In the genomic region with DNA sequence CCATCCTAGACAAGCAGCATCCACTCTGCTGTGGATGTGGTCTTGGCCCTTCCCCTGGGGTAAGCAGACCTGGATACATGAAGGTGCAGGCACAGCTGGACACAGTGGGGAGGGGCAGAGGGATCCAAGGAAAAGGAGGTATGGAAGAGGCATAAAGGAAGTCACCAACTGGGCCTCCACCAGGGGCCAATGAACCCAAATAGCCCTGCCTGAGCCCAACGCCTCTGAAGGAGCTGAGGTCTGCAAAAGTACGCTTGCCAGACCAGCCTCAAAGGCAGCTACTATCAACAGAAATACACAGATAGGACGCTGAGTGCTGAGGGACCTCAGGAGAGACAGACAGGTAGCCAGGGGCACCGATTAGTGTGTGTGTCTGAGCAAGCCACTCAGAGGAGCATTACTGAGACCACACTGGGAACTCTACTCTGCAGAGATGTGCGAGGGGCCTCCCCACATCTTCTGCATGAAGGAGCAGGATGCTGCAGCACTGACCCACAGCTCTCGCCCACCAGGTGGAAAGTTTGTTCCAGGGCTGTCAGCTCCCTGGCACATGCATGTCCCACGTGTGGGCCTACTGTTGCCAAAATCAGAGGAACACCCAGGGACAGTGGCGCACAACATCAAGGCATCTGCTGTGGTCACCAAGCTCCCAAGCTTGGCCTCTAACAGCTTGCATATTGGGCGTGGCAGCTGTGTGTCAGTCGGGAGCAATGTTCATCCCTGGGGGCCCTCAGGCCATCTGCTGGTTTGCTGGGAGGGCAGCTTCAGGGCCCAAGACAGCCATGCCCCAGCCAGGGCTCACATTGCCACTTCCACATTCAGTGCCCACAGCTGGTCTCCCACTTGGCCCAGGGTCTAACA, we compare ENCODE assay signal across 22 cellular contexts. TPM values are rescaled to one million over a fixed set of nuclear protein-coding genes. Genes with fewer than 3 reads are reported as not detected.
DNase-seq lines count a peak whose midpoint lies in the region; ATAC-seq, FAIRE-seq and TF ChIP-seq lines count a peak whose summit lies in the region.
"Had no signal": no experiment of that assay in that cellular context is flagged by ENCODE, and none has a peak within 500 bp of the region (broad histone marks: within the 10 kb centered on the region; RNA-seq: fewer than 3 reads in every experiment).

No MANE protein-coding gene starts in this region.

- no peaks in the 10 kb centered on the region for H3K79me2 ChIP-seq in H9 (ENCODE audit: insufficient read depth, low read length)

- H3K9ac ChIP-seq in BLaER1, result no peak overlapping the region
- no peak overlapping the region for H3K9ac ChIP-seq in H9 (ENCODE audit: extremely low read depth, insufficient read length, low read length)

- H3K4me3 Mint-ChIP-seq in H9, result peak overlapping the region in 1 of 2 experiments; percentile 56; a peak in 2 of 5 replicates
- no peak overlapping the region for H3K4me3 Mint-ChIP-seq in activated CD4-positive, alpha-beta memory T cell treated with anti-CD3 and anti-CD28 coated beads for 36 hours
- H3K4me3 Mint-ChIP-seq: activated B cell treated with CpG ODN at 0.5 μM for 24 hours had no signal

- peak; percentile 27 for DNase-seq in H9
- DNase-seq in bronchial epithelial cell (ENCODE audit: low read depth), result peak; percentile 28
- no peak for DNase-seq in lower lobe of right lung
- DNase-seq in GDM1 (lab: John Stamatoyannopoulos, UW), result no peak
- DNase-seq in activated CD4-positive, alpha-beta memory T cell treated with anti-CD3 and anti-CD28 coated beads for 36 hours, result no peak
- DNase-seq: activated B cell treated with CpG ODN at 0.5 μM for 24 hours; amniotic stem cell; NCI-H1092; NK-92 treated with Interleukin-12 subunit alpha and Interleukin-12 subunit beta, amount 100 ng/mL, for 24 hours; posterior cingulate gyrus; RPMI8226; stimulated activated CD4-positive, alpha-beta T cell treated with anti-CD3 and anti-CD28 coated beads, Interleukin-4, amount 100 ng/mL, for 4 hours; stimulated activated CD8-positive, alpha-beta memory T cell treated with anti-CD3 and anti-CD28 coated beads, Interleukin-4, amount 100 ng/mL, for 48 hours; T-helper 1 cell had no signal

- H3K56ac ChIP-seq in H9 (ENCODE audit: insufficient read length, low read depth, low read length), result no peak overlapping the region

- H3K4me1 Mint-ChIP-seq in H9, result peaks cover 41 to 42% of the 10 kb centered on the region in 2 experiments
- H3K4me1 Mint-ChIP-seq in activated CD4-positive, alpha-beta memory T cell treated with anti-CD3 and anti-CD28 coated beads for 36 hours (ENCODE audit: low read depth), result peaks cover 6% of the 10 kb centered on the region

- no peak overlapping the region for H2BK5ac ChIP-seq in H9 (ENCODE audit: insufficient read length, low read length)

- no peaks in the 10 kb centered on the region for H3K23me2 ChIP-seq in H9 (ENCODE audit: insufficient read length, low read depth, low read length, poor library complexity, severe bottlenecking)

- no peaks in the 10 kb centered on the region for H3K79me1 ChIP-seq in H9 (ENCODE audit: insufficient read depth, low read depth, low read length, poor library complexity, severe bottlenecking)

- no peak overlapping the region for H3K4ac ChIP-seq in H9 (ENCODE audit: low read depth, low read length)

- no peak overlapping the region; a peak in 1 of 7 replicates for H3K27ac Mint-ChIP-seq in H9
- H3K27ac Mint-ChIP-seq in activated CD4-positive, alpha-beta memory T cell treated with anti-CD3 and anti-CD28 coated beads for 36 hours, result no peak overlapping the region
- H3K27ac Mint-ChIP-seq: activated B cell treated with CpG ODN at 0.5 μM for 24 hours had no signal

- H2BK15ac ChIP-seq in H9 (ENCODE audit: low read depth, low read length), result no peak overlapping the region

- H2AK5ac ChIP-seq in H9 (ENCODE audit: insufficient read length, low read length), result no peak overlapping the region

- H3K36me3 ChIP-seq in BLaER1, result peaks cover 33% of the 10 kb centered on the region
- H3K36me3 ChIP-seq in bronchial epithelial cell (ENCODE audit: control insufficient read depth, insufficient read depth, low read length), result peaks cover 2% of the 10 kb centered on the region
- H3K36me3 ChIP-seq in lower lobe of right lung, result peaks cover 37% of the 10 kb centered on the region

- POLR2A ChIA-PET in activated CD4-positive, alpha-beta memory T cell treated with anti-CD3 and anti-CD28 coated beads for 36 hours (lab: Charles Lee), result no interaction called here

- no peak overlapping the region for H3K4me3 ChIP-seq in BLaER1
- H3K4me3 ChIP-seq in bronchial epithelial cell (ENCODE audit: low read depth, low read length), result no peak overlapping the region
- H3K4me3 ChIP-seq in lower lobe of right lung, result no peak overlapping the region
- H3K4me3 ChIP-seq: K562, smooth muscle cell had no signal

- no peak overlapping the region for H4K8ac ChIP-seq in H9 (replicated peaks; ENCODE audit: insufficient read length, low read depth, low read length)

- peaks cover 5% of the 10 kb centered on the region; the same call in 1 of the 2 replicates for H4K20me1 ChIP-seq in BLaER1
- no peaks in the 10 kb centered on the region for H4K20me1 ChIP-seq in H9 (ENCODE audit: control insufficient read depth, insufficient read depth, insufficient read length)

- H3K27ac ChIP-seq in BLaER1 (no peak overlapping the region), H9 (ENCODE audit: insufficient read length, low read depth, low read length) (no peak overlapping the region), lower lobe of right lung (no peak overlapping the region)

- no peaks in the 10 kb centered on the region for H3K9me3 Mint-ChIP-seq in H9
- H3K9me3 Mint-ChIP-seq in activated CD4-positive, alpha-beta memory T cell treated with anti-CD3 and anti-CD28 coated beads for 36 hours, result no peaks in the 10 kb centered on the region
- H3K9me3 Mint-ChIP-seq: activated B cell treated with CpG ODN at 0.5 μM for 24 hours had no signal

- no peak overlapping the region for H2BK120ac ChIP-seq in H9 (ENCODE audit: low read depth, low read length, poor library complexity, severe bottlenecking)

- H3K9me3 ChIP-seq in BLaER1, result no peaks in the 10 kb centered on the region
- H3K9me3 ChIP-seq in H9 (ENCODE audit: control insufficient read depth, low read depth, low read length), result no peaks in the 10 kb centered on the region
- no peaks in the 10 kb centered on the region for H3K9me3 ChIP-seq in lower lobe of right lung

- no peaks in the 10 kb centered on the region for H3K36me3 Mint-ChIP-seq in H9 (ENCODE audit: insufficient read depth in 1 of 3, low read depth in 3 of 3)
- H3K36me3 Mint-ChIP-seq in activated CD4-positive, alpha-beta memory T cell treated with anti-CD3 and anti-CD28 coated beads for 36 hours, result peaks cover 10% of the 10 kb centered on the region

- no peak overlapping the region for H2BK12ac ChIP-seq in H9 (ENCODE audit: insufficient read length, low read depth, low read length)

- H3K4me1 ChIP-seq in BLaER1 (peaks cover 18% of the 10 kb centered on the region), H9 (ENCODE audit: insufficient read depth, low read length) (peaks cover 15% of the 10 kb centered on the region), lower lobe of right lung (no peaks in the 10 kb centered on the region)

- WGBS in H9 (ENCODE audit: extremely low coverage, insufficient read length, low lambda C conversion rate), result no CpG with 5 or more reads among the region's 10 CpGs

- H2BK20ac ChIP-seq in H9 (ENCODE audit: low read depth, low read length, poor library complexity, severe bottlenecking), result no peak overlapping the region

- intact Hi-C loops in lower lobe of right lung (cut with DNase I), result no loop called here
- intact Hi-C loops in activated CD4-positive, alpha-beta memory T cell treated with anti-CD3 and anti-CD28 coated beads for 36 hours (cut with micrococcal nuclease), result loop anchor here (5.0 kb wide), 1 partner anchor 126 kb away; no protein-coding TSS in a partner anchor

- ATAC-seq in lower lobe of right lung, result peak; percentile 33 to 38
- ATAC-seq in HG03095 (IDR thresholded peaks at IDR 0.05; ENCODE audit: unreplicated experiment), result no peak
- no peak for ATAC-seq in GM21390 (IDR thresholded peaks at IDR 0.05; ENCODE audit: unreplicated experiment)
- ATAC-seq: K562 had no signal

- no peak overlapping the region for H4K5ac ChIP-seq in H9 (ENCODE audit: insufficient read length, low read depth, low read length)

- CTCF ChIA-PET in activated CD4-positive, alpha-beta memory T cell treated with anti-CD3 and anti-CD28 coated beads for 36 hours (lab: Charles Lee), result interaction anchor here (0.6 to 1.2 kb wide), 4 partner anchors 37 to 179 kb away, joined by 3 to 4 read pairs (median 3); a partner anchor contains a TSS

- H3K14ac ChIP-seq in H9 (ENCODE audit: insufficient read depth, low read length), result no peak overlapping the region

- no peaks in the 10 kb centered on the region; the same call in 1 of the 2 replicates for H3K27me3 Mint-ChIP-seq in H9 (ENCODE audit: low read depth)
- no peaks in the 10 kb centered on the region for H3K27me3 Mint-ChIP-seq in activated CD4-positive, alpha-beta memory T cell treated with anti-CD3 and anti-CD28 coated beads for 36 hours
- H3K27me3 Mint-ChIP-seq: activated B cell treated with CpG ODN at 0.5 μM for 24 hours had no signal

- FAIRE-seq in bronchial epithelial cell (lab: Jason Lieb, UNC), result no peak
- FAIRE-seq: frontal cortex, G401.6, GM12891, K562 had no signal

- no peak overlapping the region for H3T11ph ChIP-seq in H9 (ENCODE audit: low read length)

- H4K91ac ChIP-seq in H9 (ENCODE audit: insufficient read length, low read depth, low read length), result no peak overlapping the region

- no peaks in the 10 kb centered on the region for H3K27me3 ChIP-seq in BLaER1
- no peaks in the 10 kb centered on the region for H3K27me3 ChIP-seq in H9 (ENCODE audit: insufficient read depth, low read length)
- H3K27me3 ChIP-seq in bronchial epithelial cell (ENCODE audit: control insufficient read depth, insufficient read depth, low read length), result no peaks in the 10 kb centered on the region
- H3K27me3 ChIP-seq in lower lobe of right lung (ENCODE audit: low read depth), result no peaks in the 10 kb centered on the region

- TF ChIP-seq CTCF in H9 (conservative IDR thresholded peaks at IDR 0.05) (no peak), bronchial epithelial cell (IDR thresholded peaks at IDR 0.05; ENCODE audit: insufficient read depth, low read length, severe bottlenecking) (no peak), lower lobe of right lung (IDR thresholded peaks at IDR 0.05) (no peak)

- H3K23ac ChIP-seq in H9 (ENCODE audit: insufficient read length, low read depth, low read length), result no peak overlapping the region

- no peak overlapping the region for H3K18ac ChIP-seq in H9 (ENCODE audit: insufficient read length, low read depth, low read length)

- no peak overlapping the region for H2AFZ ChIP-seq in H9 (ENCODE audit: low read length)

- peak overlapping the region; percentile 2; the same call in 1 of the 2 replicates for H3K4me2 ChIP-seq in BLaER1
- H3K4me2 ChIP-seq in H9 (ENCODE audit: insufficient read depth, insufficient read length, low read length), result no peak overlapping the region

RNA-seq across cellular contexts. Expression of a gene that starts 40.0 kb away (rescaled TPM):
- total RNA-seq in H9 (2021), result 99.0 and 108 TPM in 2 replicates
- total RNA-seq in bronchial epithelial cell, result 0.26 and 0.64 TPM in 2 replicates
- total RNA-seq in lower lobe of right lung, result 4.8 TPM
- 100 to 1,000 TPM; 223 to 241 TPM for total RNA-seq in activated CD4-positive, alpha-beta memory T cell treated with anti-CD3 and anti-CD28 coated beads for 36 hours

Comparison
In these comparisons a context has a peak if more than half of its experiments do, and no peak if none do; other contexts are left out.
1. DNase-seq: peak in H9 (single experiment) and bronchial epithelial cell (single experiment); none in lower lobe of right lung (single experiment), GDM1 (single experiment) and activated CD4-positive, alpha-beta memory T cell treated with anti-CD3 and anti-CD28 coated beads for 36 hours (single experiment).
2. ATAC-seq: peak in lower lobe of right lung (2 of 2); none in HG03095 (single experiment) and GM21390 (single experiment).
3. RNA of a gene that starts 40.0 kb away (total RNA-seq): 223 to 241 TPM in activated CD4-positive, alpha-beta memory T cell treated with anti-CD3 and anti-CD28 coated beads for 36 hours and 99.0 to 108 TPM in H9; 4.8 TPM in lower lobe of right lung (single experiment) and 0.26 to 0.64 TPM in bronchial epithelial cell; every median in the first group is over 10 times any median in the second.